Comparison of ENCODE assay signal across 22 cellular contexts in genomic region chr3:14663396-14663795, GRCh38. TPM values are rescaled to one million over a fixed set of nuclear protein-coding genes. Genes with fewer than 3 reads are reported as not detected.
DNase-seq lines count a peak whose midpoint lies in the region; ATAC-seq and TF ChIP-seq lines count a peak whose summit lies in the region.
"Had no signal": no experiment of that assay in that cellular context is flagged by ENCODE, and none has a peak within 500 bp of the region (broad histone marks: within the 10 kb centered on the region; RNA-seq: fewer than 3 reads in every experiment).

No MANE protein-coding gene starts in this region.

- no peak overlapping the region for H3K9ac ChIP-seq in endodermal cell (ENCODE audit: extremely low read depth, low read length, poor library complexity, severe bottlenecking)
- H3K9ac ChIP-seq: KMS-11 had no signal

- H3K4me1 ChIP-seq in endodermal cell (ENCODE audit: control insufficient read depth, insufficient read depth, low read length): peaks cover 15% of the 10 kb centered on the region

- H3K27ac ChIP-seq in endodermal cell (ENCODE audit: low read depth, low read length): no peak overlapping the region
- H3K27ac ChIP-seq: 22Rv1, C4-2B, KMS-11 had no signal

- no peaks in the 10 kb centered on the region for H3K27me3 ChIP-seq in endodermal cell (ENCODE audit: control insufficient read depth, insufficient read depth, low read length, poor library complexity, severe bottlenecking)

- no peak for ATAC-seq in activated naive CD8-positive, alpha-beta T cell treated with anti-CD3 and anti-CD28 coated beads, Interleukin-2, amount 50 U/mL, for 24 hours
- ATAC-seq in HG02852 (IDR thresholded peaks at IDR 0.05; ENCODE audit: unreplicated experiment): no peak
- ATAC-seq: HCT116 had no signal

- H3K27me3 Mint-ChIP-seq in activated naive CD8-positive, alpha-beta T cell: no peaks in the 10 kb centered on the region
- H3K27me3 Mint-ChIP-seq in activated naive CD8-positive, alpha-beta T cell treated with anti-CD3 and anti-CD28 coated beads, Interleukin-2, amount 50 U/mL, for 24 hours: no peaks in the 10 kb centered on the region
- H3K27me3 Mint-ChIP-seq in endodermal cell (ENCODE audit: insufficient read depth) (no peaks in the 10 kb centered on the region), immature natural killer cell (ENCODE audit: low read depth in 3 of 3) (peaks cover 0 to 2% (median 0%) of the 10 kb centered on the region in 3 donors)
- H3K27me3 Mint-ChIP-seq: B cell, IgD-negative memory B cell had no signal

- peak overlapping the region; percentile 41 for H3K27ac Mint-ChIP-seq in activated naive CD8-positive, alpha-beta T cell
- no peak overlapping the region for H3K27ac Mint-ChIP-seq in activated naive CD8-positive, alpha-beta T cell treated with anti-CD3 and anti-CD28 coated beads, Interleukin-2, amount 50 U/mL, for 24 hours
- H3K27ac Mint-ChIP-seq in endodermal cell (peak overlapping the region; percentile 69), immature natural killer cell (peak overlapping the region in 2 of 6 donors; percentile 23 to 34)
- H3K27ac Mint-ChIP-seq: B cell, IgD-negative memory B cell had no signal

- H3K4me1 Mint-ChIP-seq in activated naive CD8-positive, alpha-beta T cell (ENCODE audit: low read depth): peaks cover 10% of the 10 kb centered on the region
- peaks cover 10% of the 10 kb centered on the region for H3K4me1 Mint-ChIP-seq in activated naive CD8-positive, alpha-beta T cell treated with anti-CD3 and anti-CD28 coated beads, Interleukin-2, amount 50 U/mL, for 24 hours
- H3K4me1 Mint-ChIP-seq in endodermal cell: peaks cover 25% of the 10 kb centered on the region
- peaks cover 0 to 10% of the 10 kb centered on the region in 2 donors for H3K4me1 Mint-ChIP-seq in immature natural killer cell
- H3K4me1 Mint-ChIP-seq: B cell had no signal

- H3K4me3 Mint-ChIP-seq in activated naive CD8-positive, alpha-beta T cell: no peak overlapping the region
- H3K4me3 Mint-ChIP-seq in activated naive CD8-positive, alpha-beta T cell treated with anti-CD3 and anti-CD28 coated beads, Interleukin-2, amount 50 U/mL, for 24 hours: no peak overlapping the region
- H3K4me3 Mint-ChIP-seq in endodermal cell (peak overlapping the region; percentile 4), immature natural killer cell (no peak overlapping the region)
- H3K4me3 Mint-ChIP-seq: B cell, IgD-negative memory B cell had no signal

- TF ChIP-seq CTCF in endodermal cell (conservative IDR thresholded peaks at IDR 0.05): no peak

- no peaks in the 10 kb centered on the region for H3K9me3 ChIP-seq in endodermal cell (ENCODE audit: control insufficient read depth, low read length)

- H3K36me3 ChIP-seq in endodermal cell (ENCODE audit: control insufficient read depth, insufficient read depth, low read length): peaks cover 86% of the 10 kb centered on the region

- WGBS in endodermal cell (ENCODE audit: insufficient coverage in 1 of 2, insufficient read length in 1 of 2), 2 experiments: 67 to 94% methylated on average over 2 to 3 of the region's 3 CpGs

- peaks cover 7% of the 10 kb centered on the region for H3K36me3 Mint-ChIP-seq in activated naive CD8-positive, alpha-beta T cell
- peaks cover 61% of the 10 kb centered on the region for H3K36me3 Mint-ChIP-seq in activated naive CD8-positive, alpha-beta T cell treated with anti-CD3 and anti-CD28 coated beads, Interleukin-2, amount 50 U/mL, for 24 hours (ENCODE audit: low read depth)
- peaks cover 76% of the 10 kb centered on the region for H3K36me3 Mint-ChIP-seq in endodermal cell (ENCODE audit: low read depth)
- H3K36me3 Mint-ChIP-seq in immature natural killer cell: peaks cover 15 to 73% (median 42%) of the 10 kb centered on the region in 3 donors

- H3K4me3 ChIP-seq in endodermal cell (ENCODE audit: low read length): peak overlapping the region; percentile 64

- DNase-seq in DMS 273 (lab: John Stamatoyannopoulos, UW; ENCODE audit: unreplicated experiment) (peak; percentile 28), DMS 273 treated with DMSO at 0.1 percent for 48 hours (lab: John Stamatoyannopoulos, UW) (no peak), endodermal cell (peak; percentile 57), NCI-H2107 treated with DMSO at 0.1 percent for 48 hours (lab: John Stamatoyannopoulos, UW; ENCODE audit: unreplicated experiment) (no peak), immature natural killer cell (no peak)
- DNase-seq in activated naive CD8-positive, alpha-beta T cell treated with anti-CD3 and anti-CD28 coated beads, Interleukin-2, amount 50 U/mL, for 24 hours: no peak
- DNase-seq: Calu3, MM.1S, NCI-H1694, NCI-H2029 treated with DMSO at 0.1 percent for 48 hours, NCI-H345, NCI-H510A treated with DMSO at 0.1 percent for 48 hours, NCI-H748 treated with DMSO at 0.1 percent for 48 hours had no signal

- no peaks in the 10 kb centered on the region for H3K9me3 Mint-ChIP-seq in activated naive CD8-positive, alpha-beta T cell (ENCODE audit: low read depth)
- no peaks in the 10 kb centered on the region for H3K9me3 Mint-ChIP-seq in activated naive CD8-positive, alpha-beta T cell treated with anti-CD3 and anti-CD28 coated beads, Interleukin-2, amount 50 U/mL, for 24 hours
- H3K9me3 Mint-ChIP-seq in endodermal cell (no peaks in the 10 kb centered on the region), immature natural killer cell (no peaks in the 10 kb centered on the region)
- H3K9me3 Mint-ChIP-seq: IgD-negative memory B cell had no signal

RNA-seq across cellular contexts. Expression of gene C3orf20, which starts 11.5 kb away (rescaled TPM):
- total RNA-seq in endodermal cell: not detected
- polyA plus RNA-seq in endodermal cell (2013, experiment 1 of 2): not detected
- polyA plus RNA-seq in endodermal cell (2013, experiment 2 of 2): not detected
- not detected for polyA plus RNA-seq in immature natural killer cell
- total RNA-seq: H4 had no signal
- polyA plus RNA-seq: IgD-negative memory B cell had no signal

RNA-seq across cellular contexts. Expression of gene CCDC174, which starts 11.8 kb away (rescaled TPM):
- total RNA-seq in endodermal cell: 10 to 100 TPM; 18.7 to 20.1 TPM
- 20.8 TPM for polyA plus RNA-seq in endodermal cell (2013, experiment 1 of 2)
- 16.6 TPM for polyA plus RNA-seq in endodermal cell (2013, experiment 2 of 2)
- polyA plus RNA-seq in immature natural killer cell: 10 to 100 TPM; 12.2 to 29.4 (median 14.0) TPM

Comparison
In these comparisons a context has a peak if more than half of its experiments do, and no peak if none do; other contexts are left out.
1. DNase-seq: peak in DMS 273 (single experiment) and endodermal cell (single experiment); none in DMS 273 treated with DMSO at 0.1 percent for 48 hours (single experiment), activated naive CD8-positive, alpha-beta T cell treated with anti-CD3 and anti-CD28 coated beads, Interleukin-2, amount 50 U/mL, for 24 hours (single experiment), NCI-H2107 treated with DMSO at 0.1 percent for 48 hours (single experiment) and immature natural killer cell (0 of 3).